Comparison of ENCODE assay signal across 8 cellular contexts in the genomic region with DNA sequence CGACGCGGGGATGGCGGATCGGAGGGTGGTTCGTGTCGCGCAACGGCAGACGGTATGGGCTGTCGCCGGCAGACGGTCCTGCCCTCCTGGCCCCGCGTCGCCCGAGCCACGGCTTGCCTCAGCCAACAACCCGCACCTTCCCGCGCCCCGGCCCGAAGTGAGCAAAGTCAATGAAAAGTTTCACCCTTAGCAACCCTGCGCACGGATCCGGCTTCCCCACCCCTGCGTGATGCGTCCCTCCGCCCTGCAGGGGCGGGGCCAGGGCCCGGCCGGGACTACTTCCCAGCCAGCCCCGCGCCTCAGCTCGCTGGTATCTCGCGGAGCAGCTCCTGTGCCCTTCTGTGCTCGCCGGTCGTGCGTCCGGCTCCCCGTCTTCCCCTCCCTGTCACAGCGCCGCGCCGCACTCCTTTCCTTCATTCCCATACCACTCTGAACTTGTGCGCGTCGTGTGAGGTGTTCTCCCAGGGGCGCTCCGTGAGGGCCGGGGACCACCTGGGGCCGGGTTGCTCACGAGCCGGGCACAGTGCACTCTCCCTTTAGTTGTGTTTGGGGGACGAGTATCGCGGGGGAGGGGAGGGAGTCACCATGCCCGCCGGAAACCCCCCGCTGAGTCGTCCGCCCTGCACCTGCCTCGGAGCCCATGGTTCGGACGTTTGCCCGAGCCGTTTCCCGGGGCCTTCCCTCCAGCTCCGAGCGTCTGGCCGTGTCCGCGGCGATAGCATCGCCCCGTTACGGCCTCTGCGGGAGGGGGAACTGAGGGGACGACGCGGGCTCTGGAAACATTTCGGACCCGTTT. TPM values are rescaled to one million over a fixed set of nuclear protein-coding genes. Genes with fewer than 3 reads are reported as not detected.
DNase-seq lines count a peak whose midpoint lies in the region; ATAC-seq and TF ChIP-seq lines count a peak whose summit lies in the region.

A gene with protein sequence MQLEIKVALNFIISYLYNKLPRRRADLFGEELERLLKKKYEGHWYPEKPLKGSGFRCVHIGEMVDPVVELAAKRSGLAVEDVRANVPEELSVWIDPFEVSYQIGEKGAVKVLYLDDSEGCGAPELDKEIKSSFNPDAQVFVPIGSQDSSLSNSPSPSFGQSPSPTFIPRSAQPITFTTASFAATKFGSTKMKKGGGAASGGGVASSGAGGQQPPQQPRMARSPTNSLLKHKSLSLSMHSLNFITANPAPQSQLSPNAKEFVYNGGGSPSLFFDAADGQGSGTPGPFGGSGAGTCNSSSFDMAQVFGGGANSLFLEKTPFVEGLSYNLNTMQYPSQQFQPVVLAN (minus strand): TSS at position 163 of the 796 bp plus-strand sequence. CDS start 9,456 bp downstream, outside the sequence.

- POLR2A ChIA-PET in CD8-positive, alpha-beta T cell (lab: Charles Lee): interaction anchor here (0.6 to 7.5 kb wide), 15 partner anchors 10 to 353 kb away, joined by 3 to 85 read pairs (median 3); a partner anchor contains a TSS
- POLR2A ChIA-PET in Panc1 (lab: Charles Lee): interaction anchor here (0.6 to 1.5 kb wide), 3 partner anchors 18 to 65 kb away, joined by 4 to 14 read pairs (median 6); a partner anchor contains a TSS

- H3K4me3 ChIP-seq in CD8-positive, alpha-beta T cell (ENCODE audit: low read depth, low read length): peak within 1 kb of the TSS; percentile 79
- H3K4me3 ChIP-seq in Panc1 (ENCODE audit: low read depth in 2 of 2, low read length in 2 of 2) (peak within 1 kb of the TSS; percentile 81 to 96), mucosa of stomach (ENCODE audit: low read length) (peak within 1 kb of the TSS; percentile 93)

- no peaks in the 10 kb centered on the region for H3K9me3 ChIP-seq in CD8-positive, alpha-beta T cell (ENCODE audit: low read length)
- H3K9me3 ChIP-seq in Panc1 (ENCODE audit: control insufficient read depth, insufficient read depth, low read depth, low read length) (no peaks in the 10 kb centered on the region), mucosa of stomach (ENCODE audit: control insufficient read depth, low read length) (no peaks in the 10 kb centered on the region)

- H3K4me1 Mint-ChIP-seq in CD8-positive, alpha-beta T cell (ENCODE audit: low read depth): peaks cover 34% of the 10 kb centered on the region
- peaks cover 23% of the 10 kb centered on the region for H3K4me1 Mint-ChIP-seq in activated T-cell treated with anti-CD3 and anti-CD28 coated beads, Interleukin-2, amount 50 U/mL, for 24 hours (ENCODE audit: low read depth)

- CTCF ChIA-PET in CD8-positive, alpha-beta T cell (lab: Charles Lee): no interaction called here
- CTCF ChIA-PET in Panc1 (lab: Charles Lee): no interaction called here

- H3K27me3 ChIP-seq in CD8-positive, alpha-beta T cell (ENCODE audit: insufficient read depth, low read length): no peaks in the 10 kb centered on the region
- H3K27me3 ChIP-seq in Panc1 (ENCODE audit: control insufficient read depth, insufficient read depth, low read length) (no peaks in the 10 kb centered on the region), mucosa of stomach (ENCODE audit: control insufficient read depth, insufficient read depth, low read length) (no peaks in the 10 kb centered on the region)

- TF ChIP-seq POLR2A in erythroblast (IDR thresholded peaks at IDR 0.05; ENCODE audit: low read length): peak; percentile 100

- H3K27me3 Mint-ChIP-seq in CD8-positive, alpha-beta T cell (ENCODE audit: low read depth): no peaks in the 10 kb centered on the region
- no peaks in the 10 kb centered on the region for H3K27me3 Mint-ChIP-seq in activated T-cell treated with anti-CD3 and anti-CD28 coated beads, Interleukin-2, amount 50 U/mL, for 24 hours

- no peaks in the 10 kb centered on the region for H3K9me3 Mint-ChIP-seq in CD8-positive, alpha-beta T cell
- H3K9me3 Mint-ChIP-seq in activated T-cell treated with anti-CD3 and anti-CD28 coated beads, Interleukin-2, amount 50 U/mL, for 24 hours: no peaks in the 10 kb centered on the region

- peak; percentile 91 to 96 (median 93) for DNase-seq in CD8-positive, alpha-beta T cell
- peak; percentile 95 for DNase-seq in KBM-7
- DNase-seq in Panc1 (ENCODE audit: low read depth, low spot score): peak; percentile 63
- peak; percentile 98 for DNase-seq in activated T-cell treated with anti-CD3 and anti-CD28 coated beads, Interleukin-2, amount 50 U/mL, for 24 hours
- DNase-seq in erythroblast (lab: John Stamatoyannopoulos, UW): peak; percentile 98
- peak; percentile 96 for DNase-seq in stimulated activated CD8-positive, alpha-beta memory T cell treated with anti-CD3 and anti-CD28 coated beads, Interleukin-4, amount 100 ng/mL, for 48 hours

- H3K36me3 ChIP-seq in CD8-positive, alpha-beta T cell (ENCODE audit: insufficient read depth, low read length): no peaks in the 10 kb centered on the region
- H3K36me3 ChIP-seq in Panc1 (ENCODE audit: control insufficient read depth, insufficient read depth, low read length): peaks cover 5% of the 10 kb centered on the region
- no peaks in the 10 kb centered on the region for H3K36me3 ChIP-seq in mucosa of stomach (ENCODE audit: control insufficient read depth, insufficient read depth, low read length)

- TF ChIP-seq CTCF in CD8-positive, alpha-beta T cell (IDR thresholded peaks at IDR 0.05): no peak
- TF ChIP-seq CTCF in Panc1 (IDR thresholded peaks at IDR 0.05): no peak

- peak within 1 kb of the TSS; percentile 98 for H3K27ac Mint-ChIP-seq in CD8-positive, alpha-beta T cell
- peak within 1 kb of the TSS; percentile 95 for H3K27ac Mint-ChIP-seq in activated T-cell treated with anti-CD3 and anti-CD28 coated beads, Interleukin-2, amount 50 U/mL, for 24 hours

- TSS peak; percentile 78 for BruUV-seq in Panc1 (replicated peaks; lab: Mats Ljungman, UMichigan)

- peak within 1 kb of the TSS; percentile 78 for H3K27ac ChIP-seq in CD8-positive, alpha-beta T cell (ENCODE audit: low read depth, low read length)
- H3K27ac ChIP-seq in Panc1 (ENCODE audit: low read length): peak within 1 kb of the TSS; percentile 95

- peaks cover 30% of the 10 kb centered on the region for H3K36me3 Mint-ChIP-seq in CD8-positive, alpha-beta T cell
- H3K36me3 Mint-ChIP-seq in activated T-cell treated with anti-CD3 and anti-CD28 coated beads, Interleukin-2, amount 50 U/mL, for 24 hours (ENCODE audit: low read depth): peaks cover 58% of the 10 kb centered on the region

- ATAC-seq in CD8-positive, alpha-beta T cell: peak; percentile 63
- peak; percentile 39 for ATAC-seq in GM21423 (IDR thresholded peaks at IDR 0.05; ENCODE audit: unreplicated experiment)
- peak; percentile 62 for ATAC-seq in Panc1

- H3K4me3 Mint-ChIP-seq in CD8-positive, alpha-beta T cell: peak within 1 kb of the TSS; percentile 90
- H3K4me3 Mint-ChIP-seq in activated T-cell treated with anti-CD3 and anti-CD28 coated beads, Interleukin-2, amount 50 U/mL, for 24 hours: peak within 1 kb of the TSS; percentile 92

- in situ Hi-C loops in KBM-7 (cut with MboI; ENCODE audit: low pct_unique_long_range_greater_than_20kb, low sequenced_read_pairs): no loop called here
- in situ Hi-C loops in Panc1 (cut with HindIII; ENCODE audit: low pct_unique_long_range_greater_than_20kb, low sequenced_read_pairs): no loop called here

- intact Hi-C loops in CD8-positive, alpha-beta T cell (cut with DNase I, micrococcal nuclease): loop anchor here (1.0 to 10.0 kb wide), 9 partner anchors 22 to 1168 kb away; a partner anchor contains a TSS
- intact Hi-C loops in Panc1 (cut with micrococcal nuclease; ENCODE audit: unreplicated experiment): no loop called here

- peak within 1 kb of the TSS; percentile 93 for H3K9ac ChIP-seq in mucosa of stomach (ENCODE audit: low read length)

- peaks cover 11% of the 10 kb centered on the region for H3K4me1 ChIP-seq in CD8-positive, alpha-beta T cell (ENCODE audit: insufficient read depth, low read length)
- H3K4me1 ChIP-seq in Panc1 (ENCODE audit: control insufficient read depth, insufficient read depth, low read length) (peaks cover 6% of the 10 kb centered on the region; the same call in 1 of the 2 replicates), mucosa of stomach (ENCODE audit: control insufficient read depth, insufficient read depth, low read length) (peaks cover 27% of the 10 kb centered on the region)

RNA-seq across cellular contexts. Expression of the gene that starts here (rescaled TPM):
- total RNA-seq in CD8-positive, alpha-beta T cell: 10 to 100 TPM; 27.0 to 33.5 TPM
- total RNA-seq in Panc1 (2021; ENCODE audit: unreplicated experiment): 43.6 TPM
- 57.2 TPM for polyA plus RNA-seq in Panc1 (2012; ENCODE audit: insufficient read length)

Comparison
In these comparisons a context has a peak if more than half of its experiments do, and no peak if none do; other contexts are left out.
1. Peak in every context shown above with its lines: DNase-seq, ATAC-seq, H3K4me3 ChIP-seq and H3K27ac ChIP-seq.